20 cellular contexts compared by ENCODE assay signal in genomic region chr19:52070496-52070895, GRCh38. TPM values are rescaled to one million over a fixed set of nuclear protein-coding genes. Genes with fewer than 3 reads are reported as not detected.
DNase-seq lines count a peak whose midpoint lies in the region; ATAC-seq and TF ChIP-seq lines count a peak whose summit lies in the region.
"Had no signal": no experiment of that assay in that cellular context is flagged by ENCODE, and none has a peak within 500 bp of the region (broad histone marks: within the 10 kb centered on the region; RNA-seq: fewer than 3 reads in every experiment).

No MANE protein-coding gene starts in this region.

- peaks cover 100% of the 10 kb centered on the region for H3K9me3 ChIP-seq in endodermal cell (ENCODE audit: control insufficient read depth, low read length)

- peaks cover 84% of the 10 kb centered on the region for H3K9me3 Mint-ChIP-seq in endodermal cell

- no peaks in the 10 kb centered on the region for H3K4me1 Mint-ChIP-seq in endodermal cell
- H3K4me1 Mint-ChIP-seq: activated CD4-positive, alpha-beta T cell treated with anti-CD3 and anti-CD28 coated beads, Interleukin-2, amount 10 ng/mL, durations not matched to agents 7 days and 5 days; activated T-helper 17 cell treated with anti-CD3 and anti-CD28 coated beads, Interleukin-2, amount 50 U/mL, for 72 hours had no signal

- no peaks in the 10 kb centered on the region for H3K27me3 Mint-ChIP-seq in endodermal cell (ENCODE audit: insufficient read depth)
- H3K27me3 Mint-ChIP-seq: activated CD4-positive, alpha-beta T cell treated with anti-CD3 and anti-CD28 coated beads, Interleukin-2, amount 10 ng/mL, durations not matched to agents 7 days and 5 days; activated T-helper 17 cell treated with anti-CD3 and anti-CD28 coated beads, Interleukin-2, amount 50 U/mL, for 72 hours had no signal

- no peaks in the 10 kb centered on the region for H3K4me1 ChIP-seq in endodermal cell (ENCODE audit: control insufficient read depth, insufficient read depth, low read length)
- H3K4me1 ChIP-seq: psoas muscle, SJCRH30, transverse colon had no signal

- WGBS in endodermal cell (ENCODE audit: insufficient coverage in 1 of 2, insufficient read length in 1 of 2), 2 experiments = 97% methylated on average over 5 of the region's 5 CpGs

- no peak overlapping the region for H3K27ac Mint-ChIP-seq in endodermal cell
- H3K27ac Mint-ChIP-seq: activated T-helper 17 cell treated with anti-CD3 and anti-CD28 coated beads, Interleukin-2, amount 50 U/mL, for 72 hours had no signal

- H3K4me3 ChIP-seq in endodermal cell (ENCODE audit: low read length) = peak overlapping the region; percentile 44
- H3K4me3 ChIP-seq: dorsolateral prefrontal cortex, psoas muscle, SJCRH30, transverse colon had no signal

- H3K4me3 Mint-ChIP-seq in endodermal cell = no peak overlapping the region
- H3K4me3 Mint-ChIP-seq: activated CD4-positive, alpha-beta T cell treated with anti-CD3 and anti-CD28 coated beads, Interleukin-2, amount 10 ng/mL, durations not matched to agents 7 days and 5 days; activated T-helper 17 cell treated with anti-CD3 and anti-CD28 coated beads, Interleukin-2, amount 50 U/mL, for 72 hours had no signal

- no peak overlapping the region for H3K27ac ChIP-seq in endodermal cell (ENCODE audit: low read depth, low read length)
- H3K27ac ChIP-seq: dorsolateral prefrontal cortex, psoas muscle, SJCRH30, transverse colon had no signal

- TF ChIP-seq CTCF in endodermal cell (conservative IDR thresholded peaks at IDR 0.05) = no peak

- DNase-seq in ELF-1 (ENCODE audit: low read depth, low spot score) (peak; percentile 15), RPMI7951 (ENCODE audit: low read depth) (peak; percentile 74), endodermal cell (no peak), non-pigmented ciliary epithelial cell (ENCODE audit: low read depth) (peak; percentile 76), HCEC 1CT (no peak)
- DNase-seq in activated CD4-positive, alpha-beta T cell treated with anti-CD3 and anti-CD28 coated beads for 48 hours = no peak
- DNase-seq: activated CD4-positive, alpha-beta T cell treated with anti-CD3 and anti-CD28 coated beads, Interleukin-2, amount 10 ng/mL, durations not matched to agents 7 days and 5 days; dorsolateral prefrontal cortex; NCI-H1105 treated with DMSO at 0.1 percent for 48 hours; psoas muscle; SJCRH30; stimulated activated CD4-positive, alpha-beta T cell treated with anti-CD3 and anti-CD28 coated beads, Interleukin-4, amount 100 ng/mL, for 1 hour; stimulated activated naive CD8-positive, alpha-beta T cell treated with anti-CD3 and anti-CD28 coated beads, Interleukin-15, Interleukin-2, amounts not matched to agents 100 U/mL and 50 U/mL, for 24 hours; transverse colon had no signal

- no peak overlapping the region for H3K9ac ChIP-seq in endodermal cell (ENCODE audit: extremely low read depth, low read length, poor library complexity, severe bottlenecking)

- H3K36me3 Mint-ChIP-seq in endodermal cell (ENCODE audit: low read depth) = peaks cover 98% of the 10 kb centered on the region

- ATAC-seq in GM19324 (IDR thresholded peaks at IDR 0.05; ENCODE audit: low FRiP score, unreplicated experiment) (no peak), HG02884 (IDR thresholded peaks at IDR 0.05; ENCODE audit: unreplicated experiment) (no peak)
- ATAC-seq: activated T-helper 17 cell treated with anti-CD3 and anti-CD28 coated beads, Interleukin-2, amount 50 U/mL, for 72 hours; esophagus mucosa; HepG2; left lobe of liver; psoas muscle; stimulated activated naive CD8-positive, alpha-beta T cell treated with anti-CD3 and anti-CD28 coated beads, Interleukin-15, Interleukin-2, amounts not matched to agents 100 U/mL and 50 U/mL, for 24 hours had no signal

- no peaks in the 10 kb centered on the region for H3K27me3 ChIP-seq in endodermal cell (ENCODE audit: control insufficient read depth, insufficient read depth, low read length, poor library complexity, severe bottlenecking)
- H3K27me3 ChIP-seq: dorsolateral prefrontal cortex, SJCRH30, transverse colon had no signal

- peaks cover 95% of the 10 kb centered on the region for H3K36me3 ChIP-seq in endodermal cell (ENCODE audit: control insufficient read depth, insufficient read depth, low read length)

RNA-seq across cellular contexts. Expression of gene ZNF432, which starts 21.9 kb away (rescaled TPM):
- total RNA-seq in RPMI7951 (2014; rRNA removed; shearing (Covaris generic)) = 7.1 and 7.6 TPM in 2 replicates
- total RNA-seq in endodermal cell = 10 to 100 TPM; 21.3 to 31.0 TPM
- 14.9 TPM for polyA plus RNA-seq in endodermal cell (2013, experiment 1 of 2)
- polyA plus RNA-seq in endodermal cell (2013, experiment 2 of 2) = 17.3 TPM

RNA-seq across cellular contexts. Expression of gene ZNF841, which starts 25.1 kb away (rescaled TPM):
- 7.4 and 11.9 TPM in 2 replicates for total RNA-seq in RPMI7951 (2014; rRNA removed; shearing (Covaris generic))
- 10 to 100 TPM; 27.3 to 37.7 TPM for total RNA-seq in endodermal cell
- polyA plus RNA-seq in endodermal cell (2013, experiment 1 of 2) = 6.8 TPM
- polyA plus RNA-seq in endodermal cell (2013, experiment 2 of 2) = 6.1 TPM

RNA-seq across cellular contexts. Expression of gene ZNF614, which starts 42.3 kb away (rescaled TPM):
- total RNA-seq in RPMI7951 (2014; rRNA removed; shearing (Covaris generic)) = 14.2 and 15.4 TPM in 2 replicates
- total RNA-seq in endodermal cell = 10 to 100 TPM; 46.2 to 66.7 TPM
- polyA plus RNA-seq in endodermal cell (2013, experiment 1 of 2) = 18.5 TPM
- 19.8 TPM for polyA plus RNA-seq in endodermal cell (2013, experiment 2 of 2)

Comparison
In these comparisons a context has a peak if more than half of its experiments do, and no peak if none do; other contexts are left out.
1. DNase-seq: peak in ELF-1 (single experiment), RPMI7951 (single experiment) and non-pigmented ciliary epithelial cell (single experiment); none in endodermal cell (single experiment), activated CD4-positive, alpha-beta T cell treated with anti-CD3 and anti-CD28 coated beads for 48 hours (single experiment) and HCEC 1CT (single experiment).